In the genomic region with DNA sequence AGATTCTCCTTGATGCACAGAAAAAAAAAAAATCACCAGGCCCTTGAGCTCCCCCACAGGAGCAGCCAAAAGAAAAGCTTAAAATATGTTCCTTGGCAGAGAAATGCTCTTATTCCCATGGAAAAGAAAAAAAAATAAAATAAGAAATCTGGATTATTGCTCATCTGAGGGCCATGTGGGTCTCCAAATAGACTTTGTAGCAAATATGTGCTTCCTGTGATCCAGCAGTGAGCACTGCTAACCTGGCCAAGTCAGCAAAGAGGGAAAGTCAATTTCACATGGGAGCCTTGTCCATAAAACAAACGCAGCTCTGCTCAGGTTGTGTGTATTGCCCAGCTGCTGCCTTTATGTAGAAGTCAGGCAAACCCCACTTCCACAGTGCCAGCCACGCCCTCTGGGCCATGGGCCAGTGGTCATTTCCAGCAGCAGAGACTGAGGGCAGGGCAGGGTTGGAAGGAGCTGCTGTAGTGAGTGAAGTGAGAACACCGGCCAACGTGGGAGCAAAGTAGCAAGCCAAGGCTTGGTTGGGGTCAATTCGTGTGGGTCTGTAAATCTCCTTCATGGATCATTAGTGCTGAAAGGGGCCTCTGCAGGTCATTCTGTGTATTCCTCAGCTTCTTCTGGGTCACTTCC, we compare ENCODE assay signal across 17 cellular contexts.
DNase-seq lines count a peak whose midpoint lies in the region; ATAC-seq and TF ChIP-seq lines count a peak whose summit lies in the region.
"Had no signal": no experiment of that assay in that cellular context is flagged by ENCODE, and none has a peak within 500 bp of the region (broad histone marks: within the 10 kb centered on the region; RNA-seq: fewer than 3 reads in every experiment).

No MANE protein-coding gene starts in this region.

- H3K4me1 ChIP-seq in gastroesophageal sphincter: peaks cover 0 to 14% (median 5%) of the 10 kb centered on the region in 3 donors
- peaks cover 5% of the 10 kb centered on the region for H3K4me1 ChIP-seq in suprapubic skin
- H3K4me1 ChIP-seq: esophagus squamous epithelium had no signal

- TF ChIP-seq POLR2A in gastroesophageal sphincter (IDR thresholded peaks at IDR 0.05) (no peak), suprapubic skin (IDR thresholded peaks at IDR 0.05) (no peak)

- no peak for TF ChIP-seq EP300 in gastroesophageal sphincter (IDR thresholded peaks at IDR 0.05)
- no peak for TF ChIP-seq EP300 in suprapubic skin (IDR thresholded peaks at IDR 0.05)

- no peaks in the 10 kb centered on the region for H3K27me3 ChIP-seq in gastroesophageal sphincter
- no peaks in the 10 kb centered on the region for H3K27me3 ChIP-seq in suprapubic skin
- H3K27me3 ChIP-seq: esophagus squamous epithelium had no signal

- H3K9me3 ChIP-seq in gastroesophageal sphincter (no peaks in the 10 kb centered on the region), suprapubic skin (no peaks in the 10 kb centered on the region)

- H3K36me3 ChIP-seq in gastroesophageal sphincter (no peaks in the 10 kb centered on the region), suprapubic skin (no peaks in the 10 kb centered on the region)
- H3K36me3 ChIP-seq: esophagus squamous epithelium had no signal

- WGBS in gastroesophageal sphincter (ENCODE audit: low coverage in 1 of 2), 2 donors: 19 to 100% methylated on average over 1 to 4 of the region's 5 CpGs
- WGBS in suprapubic skin: 56% methylated on average over 5 of the region's 5 CpGs

- peak; percentile 23 for ATAC-seq in gastroesophageal sphincter
- ATAC-seq in GM18868 (IDR thresholded peaks at IDR 0.05; ENCODE audit: unreplicated experiment): no peak

- H3K27ac ChIP-seq in gastroesophageal sphincter (peak overlapping the region in 1 of 4 donors; percentile 9), suprapubic skin (peak overlapping the region; percentile 53)
- H3K27ac ChIP-seq: esophagus squamous epithelium had no signal

- TF ChIP-seq CTCF in gastroesophageal sphincter (IDR thresholded peaks at IDR 0.05) (no peak), suprapubic skin (IDR thresholded peaks at IDR 0.05) (no peak)

- no peak overlapping the region for H3K4me3 ChIP-seq in gastroesophageal sphincter
- no peak overlapping the region for H3K4me3 ChIP-seq in suprapubic skin
- H3K4me3 ChIP-seq: esophagus squamous epithelium, smooth muscle cell had no signal

- DNase-seq in NCI-H774 (lab: John Stamatoyannopoulos, UW) (peak; percentile 88), medulla oblongata (ENCODE audit: extremely low spot score) (peak; percentile 12), suprapubic skin (ENCODE audit: low spot score in 2 of 2) (peak; percentile 60 to 82), SW480 (ENCODE audit: low spot score) (no peak), HuH-7 (ENCODE audit: low spot score) (no peak), activated gamma-delta T cell treated with Interleukin-2 at 50 U/mL for 16 hours (no peak)
- DNase-seq: activated CD4-positive, alpha-beta T cell treated with anti-CD3 and anti-CD28 coated beads for 1 hour; activated CD8-positive, alpha-beta memory T cell treated with anti-CD3 and anti-CD28 coated beads, Interleukin-2, amount 50 U/mL, for 48 hours; activated naive CD4-positive, alpha-beta T cell treated with anti-CD3 and anti-CD28 coated beads for 36 hours; AML-193; Calu3; esophagus squamous epithelium; HCEC 1CT; stimulated activated naive CD4-positive, alpha-beta T cell had no signal

Comparison
In these comparisons a context has a peak if more than half of its experiments do, and no peak if none do; other contexts are left out.
1. DNase-seq: peak in NCI-H774 (single experiment), medulla oblongata (single experiment) and suprapubic skin (2 of 2); none in SW480 (single experiment), HuH-7 (single experiment) and activated gamma-delta T cell treated with Interleukin-2 at 50 U/mL for 16 hours (single experiment).